Comparison of ENCODE assay signal across 8 cellular contexts in the genomic region with DNA sequence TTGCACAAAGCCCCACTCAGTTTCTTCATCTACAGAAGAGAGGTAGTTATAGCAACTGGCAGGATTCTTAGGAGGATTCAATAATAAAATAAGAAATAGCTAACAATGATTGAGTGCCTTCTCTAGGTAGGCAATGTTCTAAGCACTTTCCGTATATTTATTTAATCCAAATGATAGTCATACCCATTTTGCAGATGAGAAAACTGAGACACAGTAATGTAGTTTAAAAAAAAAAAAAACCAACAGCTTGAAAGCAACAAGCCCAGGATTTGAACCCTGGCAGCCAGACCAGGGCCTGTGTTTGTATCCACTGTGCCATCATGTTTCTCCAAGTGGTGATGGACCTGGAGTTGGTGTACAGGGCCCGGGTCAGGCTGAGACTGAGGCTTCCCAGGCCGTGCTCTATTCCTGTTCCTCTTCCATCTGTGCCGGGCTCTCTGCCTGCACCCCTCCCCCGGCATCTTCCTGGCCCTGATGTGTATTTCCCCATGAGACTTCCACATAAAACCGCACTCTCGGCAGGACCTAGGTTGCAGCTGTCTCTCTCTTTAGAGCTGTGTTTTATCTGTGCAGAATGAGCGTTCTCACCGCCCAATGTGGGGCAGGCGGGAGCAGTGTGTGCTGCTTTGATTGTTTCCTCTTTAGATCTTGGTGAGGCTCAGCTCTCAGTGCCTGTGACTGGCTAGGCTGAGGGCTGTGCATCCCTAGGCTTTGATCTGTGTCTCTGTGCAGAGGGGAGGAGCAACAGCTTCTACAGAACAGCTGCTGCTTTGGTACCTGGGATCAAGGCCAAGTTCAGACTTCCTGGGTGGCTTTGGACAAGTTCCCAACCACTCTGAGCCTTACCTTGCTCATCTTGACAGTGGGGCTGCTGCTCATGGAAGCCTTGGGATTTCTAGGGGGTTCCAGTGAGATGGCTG. TPM values are rescaled to one million over a fixed set of nuclear protein-coding genes. Genes with fewer than 3 reads are reported as not detected.
DNase-seq lines count a peak whose midpoint lies in the region; ATAC-seq and TF ChIP-seq lines count a peak whose summit lies in the region.

No MANE protein-coding gene starts in this region.

- no peak overlapping the region for H3K27ac ChIP-seq in right lobe of liver

- 53% methylated on average over 10 of the region's 10 CpGs for WGBS in right lobe of liver (ENCODE audit: insufficient coverage, low coverage, low lambda C conversion rate, missing lambda C conversion rate)

- H3K27me3 ChIP-seq in right lobe of liver = no peaks in the 10 kb centered on the region

- TF ChIP-seq POLR2A in right lobe of liver (IDR thresholded peaks at IDR 0.05) = no peak

- ATAC-seq in right lobe of liver (peak; percentile 17 to 30 (median 17)), GM19397 (IDR thresholded peaks at IDR 0.05; ENCODE audit: unreplicated experiment) (no peak), GM18520 (IDR thresholded peaks at IDR 0.05; ENCODE audit: unreplicated experiment) (no peak), GM18502 (IDR thresholded peaks at IDR 0.05; ENCODE audit: poor library complexity, unreplicated experiment) (no peak)

- H3K4me3 ChIP-seq in right lobe of liver = no peak overlapping the region

- H3K36me3 ChIP-seq in right lobe of liver = no peaks in the 10 kb centered on the region

- intact Hi-C loops in right lobe of liver (cut with DNase I) = no loop called here

- peaks cover 0 to 28% (median 8%) of the 10 kb centered on the region in 4 donors for H3K4me1 ChIP-seq in right lobe of liver

- no peaks in the 10 kb centered on the region for H3K9me3 ChIP-seq in right lobe of liver

- DNase-seq in GM19240 (ENCODE audit: insufficient read length, low spot score) (peak; percentile 29), MV-4-11 (lab: John Stamatoyannopoulos, UW) (peak; percentile 83), right lobe of liver (peak in 1 of 3 donors; percentile 44), HK-2 (ENCODE audit: unreplicated experiment) (no peak)
- DNase-seq in activated effector memory CD4-positive, alpha-beta T cell treated with Interleukin-2 at 50 U/mL for 16 hours = peak; percentile 29

- TF ChIP-seq CTCF in right lobe of liver (IDR thresholded peaks at IDR 0.05) = no peak

RNA-seq across cellular contexts. Expression of gene TOX2, which starts 49.5 kb away (rescaled TPM):
- 1 to 10 TPM; 1.5 to 5.0 (median 2.2) TPM for total RNA-seq in right lobe of liver

Comparison
In these comparisons a context has a peak if more than half of its experiments do, and no peak if none do; other contexts are left out.
1. ATAC-seq: peak in right lobe of liver (4 of 4); none in GM19397 (single experiment), GM18520 (single experiment) and GM18502 (single experiment).